ENCODE assay signal across 16 cellular contexts in genomic region chr2:230878599-230878965, GRCh38. TPM values are rescaled to one million over a fixed set of nuclear protein-coding genes. Genes with fewer than 3 reads are reported as not detected.
DNase-seq lines count a peak whose midpoint lies in the region; ATAC-seq and TF ChIP-seq lines count a peak whose summit lies in the region.
"Had no signal": no experiment of that assay in that cellular context is flagged by ENCODE, and none has a peak within 500 bp of the region (broad histone marks: within the 10 kb centered on the region; RNA-seq: fewer than 3 reads in every experiment).

No MANE protein-coding gene starts in this region.

- TF ChIP-seq EP300 in SK-N-SH (IDR thresholded peaks at IDR 0.05; ENCODE audit: borderline replicate concordance in 1 of 2, low read depth in 1 of 2, low read length in 1 of 2), result no peak

- no peak for TF ChIP-seq POLR2A in right lobe of liver (IDR thresholded peaks at IDR 0.05)

- H3K27ac Mint-ChIP-seq in activated naive CD4-positive, alpha-beta T cell treated with anti-CD3 and anti-CD28 coated beads, Interleukin-2, amount 10 ng/mL, durations not matched to agents 7 days and 5 days, result no peak overlapping the region
- H3K27ac Mint-ChIP-seq in activated naive CD8-positive, alpha-beta T cell, result peak overlapping the region; percentile 90
- H3K27ac Mint-ChIP-seq: activated T-helper 17 cell treated with anti-CD3 and anti-CD28 coated beads, Interleukin-2, amount 50 U/mL, for 72 hours had no signal

- peak; percentile 19 for DNase-seq in activated naive CD4-positive, alpha-beta T cell treated with anti-CD3 and anti-CD28 coated beads, Interleukin-2, amount 10 ng/mL, durations not matched to agents 7 days and 5 days
- DNase-seq in activated naive CD4-positive, alpha-beta T cell treated with anti-CD3 and anti-CD28 coated beads, Interleukin-2, amount 50 U/mL, for 16 hours, result no peak
- DNase-seq in right lobe of liver, result peak in 2 of 3 donors; percentile 28 to 38
- DNase-seq in upper lobe of right lung, result peak; percentile 37
- no peak for DNase-seq in SK-N-SH
- DNase-seq in AG20443 (ENCODE audit: low spot score), result no peak
- DNase-seq in activated CD4-positive, alpha-beta T cell treated with anti-CD3 and anti-CD28 coated beads, Interleukin-2, amount 50 U/mL, for 48 hours, result no peak
- DNase-seq: heart right ventricle, left ventricle myocardium superior, NCI-H2081, testis had no signal

- H3K36me3 Mint-ChIP-seq in activated naive CD4-positive, alpha-beta T cell treated with anti-CD3 and anti-CD28 coated beads, Interleukin-2, amount 10 ng/mL, durations not matched to agents 7 days and 5 days, result no peaks in the 10 kb centered on the region
- no peaks in the 10 kb centered on the region for H3K36me3 Mint-ChIP-seq in activated naive CD8-positive, alpha-beta T cell

- H3K9me3 ChIP-seq in right lobe of liver (no peaks in the 10 kb centered on the region), upper lobe of right lung (no peaks in the 10 kb centered on the region), SK-N-SH (no peaks in the 10 kb centered on the region)
- H3K9me3 ChIP-seq: A549, heart right ventricle, neutrophil, testis had no signal

- TF ChIP-seq CTCF in right lobe of liver (IDR thresholded peaks at IDR 0.05) (no peak), upper lobe of right lung (IDR thresholded peaks at IDR 0.05) (no peak), SK-N-SH (IDR thresholded peaks at IDR 0.05) (no peak)

- intact Hi-C loops in right lobe of liver (cut with DNase I) (no loop called here), upper lobe of right lung (cut with DNase I) (no loop called here)

- peaks cover 13% of the 10 kb centered on the region for H3K27me3 Mint-ChIP-seq in activated naive CD4-positive, alpha-beta T cell treated with anti-CD3 and anti-CD28 coated beads, Interleukin-2, amount 10 ng/mL, durations not matched to agents 7 days and 5 days
- no peaks in the 10 kb centered on the region for H3K27me3 Mint-ChIP-seq in activated naive CD8-positive, alpha-beta T cell
- H3K27me3 Mint-ChIP-seq: activated T-helper 17 cell treated with anti-CD3 and anti-CD28 coated beads, Interleukin-2, amount 50 U/mL, for 72 hours had no signal

- no peak overlapping the region for H3K4me3 Mint-ChIP-seq in activated naive CD4-positive, alpha-beta T cell treated with anti-CD3 and anti-CD28 coated beads, Interleukin-2, amount 10 ng/mL, durations not matched to agents 7 days and 5 days
- no peak overlapping the region for H3K4me3 Mint-ChIP-seq in activated naive CD8-positive, alpha-beta T cell
- H3K4me3 Mint-ChIP-seq: activated T-helper 17 cell treated with anti-CD3 and anti-CD28 coated beads, Interleukin-2, amount 50 U/mL, for 72 hours had no signal

- H2AFZ ChIP-seq in SK-N-SH (ENCODE audit: low read depth), result no peak overlapping the region

- H3F3A ChIP-seq in SK-N-SH (replicated peaks; ENCODE audit: insufficient read depth), result no peaks in the 10 kb centered on the region

- H3K36me3 ChIP-seq in right lobe of liver, result no peaks in the 10 kb centered on the region
- H3K36me3 ChIP-seq in upper lobe of right lung, result no peaks in the 10 kb centered on the region
- H3K36me3 ChIP-seq in SK-N-SH (replicated peaks in 1 of 2; ENCODE audit: control insufficient read depth in 1 of 2, insufficient read depth in 2 of 2, low read length in 1 of 2), result peaks cover 0 to 42% of the 10 kb centered on the region in 2 experiments

- no peaks in the 10 kb centered on the region for H4K20me1 ChIP-seq in SK-N-SH (ENCODE audit: insufficient read depth)

- no peaks in the 10 kb centered on the region for H3K9me3 Mint-ChIP-seq in activated naive CD4-positive, alpha-beta T cell treated with anti-CD3 and anti-CD28 coated beads, Interleukin-2, amount 10 ng/mL, durations not matched to agents 7 days and 5 days
- H3K9me3 Mint-ChIP-seq in activated naive CD8-positive, alpha-beta T cell (ENCODE audit: low read depth), result no peaks in the 10 kb centered on the region
- H3K9me3 Mint-ChIP-seq: activated T-helper 17 cell treated with anti-CD3 and anti-CD28 coated beads, Interleukin-2, amount 50 U/mL, for 72 hours had no signal

- H3K4me1 Mint-ChIP-seq in activated naive CD4-positive, alpha-beta T cell treated with anti-CD3 and anti-CD28 coated beads, Interleukin-2, amount 10 ng/mL, durations not matched to agents 7 days and 5 days, result peaks cover 32% of the 10 kb centered on the region
- peaks cover 52% of the 10 kb centered on the region for H3K4me1 Mint-ChIP-seq in activated naive CD8-positive, alpha-beta T cell (ENCODE audit: low read depth)

- no peak overlapping the region for H3K4me2 ChIP-seq in SK-N-SH
- H3K4me2 ChIP-seq: A549 had no signal

- no peaks in the 10 kb centered on the region for H3K79me2 ChIP-seq in SK-N-SH (ENCODE audit: insufficient read depth)

- ATAC-seq in right lobe of liver, result no peak
- no peak for ATAC-seq in upper lobe of right lung
- ATAC-seq: A549; activated T-helper 17 cell treated with anti-CD3 and anti-CD28 coated beads, Interleukin-2, amount 50 U/mL, for 72 hours; heart right ventricle; left ventricle myocardium superior had no signal

- no peaks in the 10 kb centered on the region for H3K9me2 ChIP-seq in SK-N-SH

- no peak for TF ChIP-seq RAD21 in SK-N-SH (IDR thresholded peaks at IDR 0.05; ENCODE audit: low read length)

- no CpG with 5 or more reads among the region's 7 CpGs for WGBS in right lobe of liver (ENCODE audit: insufficient coverage, low coverage, low lambda C conversion rate, missing lambda C conversion rate)
- 85% methylated on average over 3 of the region's 7 CpGs for WGBS in SK-N-SH (ENCODE audit: low lambda C conversion rate)

- POLR2A ChIA-PET in SK-N-SH (lab: Yijun Ruan, JAX), result no interaction called here

- H3K4me1 ChIP-seq in right lobe of liver, result no peaks in the 10 kb centered on the region
- no peaks in the 10 kb centered on the region for H3K4me1 ChIP-seq in upper lobe of right lung
- peaks cover 0 to 3% of the 10 kb centered on the region in 2 experiments; a peak in 1 of 4 replicates for H3K4me1 ChIP-seq in SK-N-SH (ENCODE audit: control insufficient read depth in 1 of 2, insufficient read depth in 2 of 2, low read depth in 1 of 2, low read length in 1 of 2)
- H3K4me1 ChIP-seq: A549 had no signal

- H3K9ac ChIP-seq in SK-N-SH, result no peak overlapping the region

- H3K4me3 ChIP-seq in right lobe of liver (no peak overlapping the region), upper lobe of right lung (no peak overlapping the region), SK-N-SH (ENCODE audit: low read depth in 2 of 2, low read length in 1 of 2) (no peak overlapping the region)
- H3K4me3 ChIP-seq: A549, heart right ventricle, testis had no signal

- CTCF ChIA-PET in activated naive CD4-positive, alpha-beta T cell treated with anti-CD3 and anti-CD28 coated beads, Interleukin-2, amount 10 ng/mL, durations not matched to agents 7 days and 5 days (lab: Charles Lee), result interaction anchor here (0.6 to 1.3 kb wide), 5 partner anchors 20 to 878 kb away, joined by 3 to 7 read pairs (median 4); no protein-coding TSS in a partner anchor
- CTCF ChIA-PET in SK-N-SH (lab: Yijun Ruan, JAX), result interaction anchor here (0.7 to 2.2 kb wide), 6 partner anchors 8 to 534 kb away, joined by 3 to 11 read pairs (median 6); partner anchors contain the start of gene ITM2C

- H3K27me3 ChIP-seq in right lobe of liver (no peaks in the 10 kb centered on the region), upper lobe of right lung (no peaks in the 10 kb centered on the region), SK-N-SH (ENCODE audit: insufficient read depth) (no peaks in the 10 kb centered on the region)
- H3K27me3 ChIP-seq: heart right ventricle, neutrophil, testis had no signal

- H3K27ac ChIP-seq in right lobe of liver (no peak overlapping the region), upper lobe of right lung (no peak overlapping the region), SK-N-SH (ENCODE audit: low read depth in 2 of 2, low read length in 1 of 2) (no peak overlapping the region)
- H3K27ac ChIP-seq: A549, neutrophil, testis had no signal

TF ChIP-seq in SK-N-SH, 30 proteins besides CTCF, POLR2A, EP300 and RAD21:
- TF ChIP-seq IRF3 (IDR thresholded peaks at IDR 0.05; ENCODE audit: low read depth, low read length) (no peak), MEF2A (IDR thresholded peaks at IDR 0.05; ENCODE audit: borderline replicate concordance, low read depth) (no peak), JUND (IDR thresholded peaks at IDR 0.05) (no peak), RCOR1 (IDR thresholded peaks at IDR 0.05; ENCODE audit: low read length) (no peak), EZH2phosphoT487 (IDR thresholded peaks at IDR 0.05; ENCODE audit: borderline replicate concordance, low read depth) (no peak), TAF1 (IDR thresholded peaks at IDR 0.05; ENCODE audit: borderline replicate concordance, low read depth, low read length) (no peak)

RNA-seq across cellular contexts. Expression of gene ITM2C, which starts 13.8 kb away (rescaled TPM):
- total RNA-seq in right lobe of liver (10 to 100 TPM; 11.1 to 26.9 (median 24.2) TPM), upper lobe of right lung (25.0 TPM)
- 288 and 290 TPM in 2 replicates for polyA plus RNA-seq in SK-N-SH (2012; rRNA removed)
- 120 and 202 TPM in 2 replicates for polyA plus RNA-seq in SK-N-SH (2012; cell fraction: cytosol; rRNA removed)
- polyA plus RNA-seq in SK-N-SH (2012; cell fraction: nucleus; rRNA removed), result 97.8 and 154 TPM in 2 replicates

RNA-seq across cellular contexts. Expression of gene GPR55, which starts 46.5 kb away (rescaled TPM):
- total RNA-seq in right lobe of liver, result under 1 TPM in 3 of 6 experiments, not detected in 3; 0.06 to 0.12 (median 0.07) TPM
- total RNA-seq in upper lobe of right lung, result 1.2 TPM
- polyA plus RNA-seq in SK-N-SH (2012; rRNA removed), result not detected in 2 replicates
- not detected in 2 replicates for polyA plus RNA-seq in SK-N-SH (2012; cell fraction: cytosol; rRNA removed)
- polyA plus RNA-seq in SK-N-SH (2012; cell fraction: nucleus; rRNA removed), result 0.02 and 0.04 TPM in 2 replicates
- total RNA-seq: epithelial cell of proximal tubule, left ventricle myocardium superior had no signal
- polyA plus RNA-seq: A549 had no signal

Comparison
In these comparisons a context has a peak if more than half of its experiments do, and no peak if none do; other contexts are left out.
1. DNase-seq: peak in activated naive CD4-positive, alpha-beta T cell treated with anti-CD3 and anti-CD28 coated beads, Interleukin-2, amount 10 ng/mL, durations not matched to agents 7 days and 5 days (single experiment), right lobe of liver (2 of 3) and upper lobe of right lung (single experiment); none in activated naive CD4-positive, alpha-beta T cell treated with anti-CD3 and anti-CD28 coated beads, Interleukin-2, amount 50 U/mL, for 16 hours (single experiment), SK-N-SH (single experiment), AG20443 (single experiment) and activated CD4-positive, alpha-beta T cell treated with anti-CD3 and anti-CD28 coated beads, Interleukin-2, amount 50 U/mL, for 48 hours (0 of 2).